Comparison of ENCODE assay signal across 20 cellular contexts in genomic region chr12:20040844-20041243, GRCh38.
A peak's percentile ranks its signal among the peaks of the same experiment; 100 is the strongest.
DNase-seq lines count a peak whose midpoint lies in the region; ATAC-seq, FAIRE-seq and TF ChIP-seq lines count a peak whose summit lies in the region.
"Had no signal": no experiment of that assay in that cellular context is flagged by ENCODE, and none has a peak within 500 bp of the region (broad histone marks: within the 10 kb centered on the region; RNA-seq: fewer than 3 reads in every experiment).

No MANE protein-coding gene starts in this region.

- no peak for FAIRE-seq in RCC 7860 (lab: Jason Lieb, UNC)

- no peak overlapping the region for H3K4me3 Mint-ChIP-seq in nephron progenitor cell
- H3K4me3 Mint-ChIP-seq: activated T-helper 17 cell treated with anti-CD3 and anti-CD28 coated beads, Interleukin-2, amount 50 U/mL, for 72 hours; CD4-positive, alpha-beta T cell; memory B cell; stimulated activated naive CD8-positive, alpha-beta T cell treated with anti-CD3 and anti-CD28 coated beads, Interleukin-15, Interleukin-2, amounts not matched to agents 100 ng/mL and 50 ng/mL, for 24 hours; T-helper 17 cell had no signal

- H3K4me1 Mint-ChIP-seq in nephron progenitor cell, result peaks cover 18% of the 10 kb centered on the region
- H3K4me1 Mint-ChIP-seq: activated T-helper 17 cell treated with anti-CD3 and anti-CD28 coated beads, Interleukin-2, amount 50 U/mL, for 72 hours; memory B cell; T-helper 17 cell had no signal

- H3K27ac ChIP-seq in ascending aorta (peak overlapping the region; percentile 7 to 48), cardiac muscle cell (no peak overlapping the region), RWPE1 (no peak overlapping the region)
- H3K27ac ChIP-seq: gastrocnemius medialis, KMS-11 had no signal

- H3K27ac Mint-ChIP-seq in nephron progenitor cell, result peak overlapping the region; percentile 6
- H3K27ac Mint-ChIP-seq: activated T-helper 17 cell treated with anti-CD3 and anti-CD28 coated beads, Interleukin-2, amount 50 U/mL, for 72 hours; CD4-positive, alpha-beta T cell; memory B cell; stimulated activated naive CD8-positive, alpha-beta T cell treated with anti-CD3 and anti-CD28 coated beads, Interleukin-15, Interleukin-2, amounts not matched to agents 100 ng/mL and 50 ng/mL, for 24 hours; T-helper 17 cell had no signal

- TF ChIP-seq CTCF in ascending aorta (IDR thresholded peaks at IDR 0.05), result peak in 2 of 3 experiments; percentile 4 to 21
- no peak for TF ChIP-seq CTCF in cardiac muscle cell (IDR thresholded peaks at IDR 0.05; ENCODE audit: low read depth, low read length)
- no peak for TF ChIP-seq CTCF in nephron progenitor cell (IDR thresholded peaks at IDR 0.05)
- no peak for TF ChIP-seq CTCF in RWPE1 (conservative IDR thresholded peaks at IDR 0.05; ENCODE audit: low read depth)

- H3K4me3 ChIP-seq in ascending aorta (peak overlapping the region in 1 of 2 donors; percentile 23), cardiac muscle cell (no peak overlapping the region)
- H3K4me3 ChIP-seq: gastrocnemius medialis had no signal

- H3K36me3 Mint-ChIP-seq in nephron progenitor cell (ENCODE audit: low read depth), result no peaks in the 10 kb centered on the region
- H3K36me3 Mint-ChIP-seq: memory B cell had no signal

- peaks cover 4% of the 10 kb centered on the region for H3K27me3 Mint-ChIP-seq in nephron progenitor cell (ENCODE audit: low read depth, poor library complexity)
- H3K27me3 Mint-ChIP-seq: CD4-positive, alpha-beta T cell; memory B cell; stimulated activated naive CD8-positive, alpha-beta T cell treated with anti-CD3 and anti-CD28 coated beads, Interleukin-15, Interleukin-2, amounts not matched to agents 100 ng/mL and 50 ng/mL, for 24 hours had no signal

- H3K4me1 ChIP-seq in ascending aorta, result peaks cover 0 to 21% of the 10 kb centered on the region in 2 donors
- no peaks in the 10 kb centered on the region for H3K4me1 ChIP-seq in cardiac muscle cell (ENCODE audit: low read depth)
- H3K4me1 ChIP-seq: gastrocnemius medialis had no signal

- no peak for ATAC-seq in GM18870 (IDR thresholded peaks at IDR 0.05; ENCODE audit: unreplicated experiment)
- ATAC-seq: activated T-helper 17 cell treated with anti-CD3 and anti-CD28 coated beads, Interleukin-2, amount 50 U/mL, for 72 hours; gastrocnemius medialis; T-helper 17 cell had no signal

- H3K9me3 Mint-ChIP-seq in nephron progenitor cell, result no peaks in the 10 kb centered on the region
- H3K9me3 Mint-ChIP-seq: activated T-helper 17 cell treated with anti-CD3 and anti-CD28 coated beads, Interleukin-2, amount 50 U/mL, for 72 hours; CD4-positive, alpha-beta T cell; stimulated activated naive CD8-positive, alpha-beta T cell treated with anti-CD3 and anti-CD28 coated beads, Interleukin-15, Interleukin-2, amounts not matched to agents 100 ng/mL and 50 ng/mL, for 24 hours had no signal

- CTCF ChIA-PET in RWPE1 (lab: Yijun Ruan, JAX), result interaction anchor here (0.6 to 0.9 kb wide), 2 partner anchors 20 to 632 kb away, joined by 3 to 4 read pairs; no protein-coding TSS in a partner anchor

- POLR2A ChIA-PET in RWPE1 (lab: Yijun Ruan, JAX; ENCODE audit: low non-redundant PET), result no interaction called here

- DNase-seq in H4 (ENCODE audit: low spot score) (peak; percentile 3), ascending aorta (ENCODE audit: low spot score in 2 of 2) (peak in 1 of 2 donors; percentile 72), cardiac muscle cell (ENCODE audit: low read depth in 1 of 2, low spot score in 1 of 2) (peak; percentile 5 to 39), nephron progenitor cell (no peak), NOMO-1 treated with DMSO at 0.1 percent for 48 hours (lab: John Stamatoyannopoulos, UW; ENCODE audit: unreplicated experiment) (no peak), RWPE1 (ENCODE audit: low spot score) (no peak), RCC 7860 (ENCODE audit: low spot score) (no peak)
- DNase-seq: CD4-positive, alpha-beta T cell; DMS79; gastrocnemius medialis; HCEC 1CT; NCI-H1092; NCI-H2227 treated with DMSO at 0.1 percent for 48 hours; SHP77; T-helper 17 cell had no signal

- no peaks in the 10 kb centered on the region for H3K36me3 ChIP-seq in ascending aorta
- H3K36me3 ChIP-seq in cardiac muscle cell, result no peaks in the 10 kb centered on the region
- H3K36me3 ChIP-seq: gastrocnemius medialis had no signal

- H3K9me3 ChIP-seq in ascending aorta (no peaks in the 10 kb centered on the region), cardiac muscle cell (ENCODE audit: low read depth) (no peaks in the 10 kb centered on the region)
- H3K9me3 ChIP-seq: gastrocnemius medialis had no signal

- H3K27me3 ChIP-seq in ascending aorta (no peaks in the 10 kb centered on the region), cardiac muscle cell (no peaks in the 10 kb centered on the region)
- H3K27me3 ChIP-seq: gastrocnemius medialis had no signal

- intact Hi-C loops in ascending aorta (cut with DNase I), result no loop called here

Comparison
In these comparisons a context has a peak if more than half of its experiments do, and no peak if none do; other contexts are left out.
1. DNase-seq: peak in H4 (single experiment) and cardiac muscle cell (2 of 2); none in nephron progenitor cell (single experiment), NOMO-1 treated with DMSO at 0.1 percent for 48 hours (single experiment), RWPE1 (single experiment) and RCC 7860 (single experiment).
2. H3K27ac ChIP-seq: peak in ascending aorta (2 of 2); none in cardiac muscle cell (single experiment) and RWPE1 (single experiment).
3. CTCF ChIP-seq: peak in ascending aorta (2 of 3); none in cardiac muscle cell (single experiment), nephron progenitor cell (single experiment) and RWPE1 (single experiment).